In genomic region chr7:1103789-1104513, GRCh38 we compare ENCODE assay signal across 15 cellular contexts. TPM values are rescaled to one million over a fixed set of nuclear protein-coding genes. Genes with fewer than 3 reads are reported as not detected.
A peak's percentile ranks its signal among the peaks of the same experiment; 100 is the strongest.
DNase-seq lines count a peak whose midpoint lies in the region; ATAC-seq and TF ChIP-seq lines count a peak whose summit lies in the region.
"Had no signal": no experiment of that assay in that cellular context is flagged by ENCODE, and none has a peak within 500 bp of the region (broad histone marks: within the 10 kb centered on the region; RNA-seq: fewer than 3 reads in every experiment).

No MANE protein-coding gene starts in this region.

- H3K9me3 Mint-ChIP-seq in activated T-cell treated with anti-CD3 and anti-CD28 coated beads, Interleukin-2, amount 50 U/mL, for 72 hours: no peaks in the 10 kb centered on the region
- no peaks in the 10 kb centered on the region for H3K9me3 Mint-ChIP-seq in effector memory CD8-positive, alpha-beta T cell
- H3K9me3 Mint-ChIP-seq: endodermal cell had no signal

- H3K4ac ChIP-seq in IMR-90 (ENCODE audit: low read depth, low read length): no peak overlapping the region

- no peaks in the 10 kb centered on the region for H3K27me3 Mint-ChIP-seq in activated T-cell treated with anti-CD3 and anti-CD28 coated beads, Interleukin-2, amount 50 U/mL, for 72 hours (ENCODE audit: low read depth)
- no peaks in the 10 kb centered on the region for H3K27me3 Mint-ChIP-seq in effector memory CD8-positive, alpha-beta T cell

- no peak overlapping the region for H3K56ac ChIP-seq in IMR-90 (ENCODE audit: extremely low read depth, insufficient read depth, low read length)

- H3K9me1 ChIP-seq in IMR-90 (ENCODE audit: insufficient read depth, low read length): no peaks in the 10 kb centered on the region; the same call in 1 of the 2 replicates

- no peak for TF ChIP-seq CTCF in IMR-90 (conservative IDR thresholded peaks at IDR 0.05; ENCODE audit: low read depth, low read length)
- no peak for TF ChIP-seq CTCF in stomach (IDR thresholded peaks at IDR 0.05)

- H3K27ac ChIP-seq in IMR-90 (ENCODE audit: insufficient read depth, low read length): no peak overlapping the region
- peak overlapping the region; percentile 69 to 79 (median 75) for H3K27ac ChIP-seq in stomach
- H3K27ac ChIP-seq: SJSA1, tibial artery had no signal

- no peak for TF ChIP-seq RAD21 in IMR-90 (IDR thresholded peaks at IDR 0.05; ENCODE audit: low read length)

- peak in 1 of 2 donors; percentile 15 for DNase-seq in activated T-cell treated with anti-CD3 and anti-CD28 coated beads, Interleukin-2, amount 50 U/mL, for 72 hours
- DNase-seq in activated T-cell treated with anti-CD3 and anti-CD28 coated beads for 4 hours (no peak), IMR-90 (no peak), stomach (no peak), HCEC 1CT (no peak)
- no peak for DNase-seq in effector memory CD8-positive, alpha-beta T cell
- DNase-seq in stimulated activated CD4-positive, alpha-beta T cell treated with anti-CD3 and anti-CD28 coated beads, Interleukin-4, amount 100 ng/mL, for 4 hours: no peak
- DNase-seq in stimulated activated CD4-positive, alpha-beta T cell treated with anti-CD3 and anti-CD28 coated beads, Interleukin-4, amount 100 ng/mL, for 1 hour: no peak
- DNase-seq: endodermal cell; islet precursor cell; KG1; NCI-H187 treated with DMSO at 0.1 percent for 48 hours; NK-92 treated with Interleukin-12 subunit alpha and Interleukin-12 subunit beta, amount 100 ng/mL, for 24 hours; tibial artery had no signal

- peaks cover 2% of the 10 kb centered on the region; the same call in 1 of the 2 replicates for H3K4me1 ChIP-seq in IMR-90 (ENCODE audit: control insufficient read depth, insufficient read depth, low read length)
- peaks cover 42 to 74% (median 52%) of the 10 kb centered on the region in 4 donors for H3K4me1 ChIP-seq in stomach
- H3K4me1 ChIP-seq: SJSA1 had no signal

- no peak overlapping the region for H4K5ac ChIP-seq in IMR-90 (ENCODE audit: low read depth, low read length)

- dilution Hi-C loops in IMR-90 (cut with HindIII; ENCODE audit: low sequenced_read_pairs, unreplicated experiment): no loop called here

- TF ChIP-seq POLR2A in IMR-90 (IDR thresholded peaks at IDR 0.05; ENCODE audit: low read depth, low read length): no peak
- TF ChIP-seq POLR2A in stomach (IDR thresholded peaks at IDR 0.05): no peak

- no peak overlapping the region for H4K8ac ChIP-seq in IMR-90 (ENCODE audit: low read depth in 2 of 2, low read length in 2 of 2)

- peak overlapping the region; percentile 64 to 77 for H3K4me3 Mint-ChIP-seq in activated T-cell treated with anti-CD3 and anti-CD28 coated beads, Interleukin-2, amount 50 U/mL, for 72 hours
- peak overlapping the region; percentile 79 to 81 for H3K4me3 Mint-ChIP-seq in effector memory CD8-positive, alpha-beta T cell
- H3K4me3 Mint-ChIP-seq: endodermal cell had no signal

- H3K36me3 ChIP-seq in IMR-90 (ENCODE audit: control insufficient read depth, insufficient read depth, low read length): no peaks in the 10 kb centered on the region
- no peaks in the 10 kb centered on the region for H3K36me3 ChIP-seq in stomach
- H3K36me3 ChIP-seq: SJSA1, tibial artery had no signal

- POLR2A ChIA-PET in IMR-90 (lab: Charles Lee; ENCODE audit: unreplicated experiment): interaction anchor here (0.5 kb wide), 1 partner anchor 1242 kb away, joined by 3 read pairs; no protein-coding TSS in a partner anchor

- H3K79me1 ChIP-seq in IMR-90 (ENCODE audit: low read depth in 1 of 2, low read length in 2 of 2): peaks cover 8 to 23% of the 10 kb centered on the region in 2 experiments; a peak in 2 of 4 replicates

- H3K4me1 Mint-ChIP-seq in activated T-cell treated with anti-CD3 and anti-CD28 coated beads, Interleukin-2, amount 50 U/mL, for 72 hours (ENCODE audit: low read depth): peaks cover 39% of the 10 kb centered on the region
- peaks cover 9 to 11% of the 10 kb centered on the region in 2 donors for H3K4me1 Mint-ChIP-seq in effector memory CD8-positive, alpha-beta T cell (ENCODE audit: low read depth in 2 of 2)
- H3K4me1 Mint-ChIP-seq: endodermal cell had no signal

- WGBS in IMR-90 (ENCODE audit: extremely low coverage in 2 of 2, insufficient read length in 1 of 2), 2 experiments: 97% methylated on average over 13 of the region's 21 CpGs; no CpG with 5 or more reads in 1 of the 2 experiments
- WGBS in stomach, 5 donors: 67 to 83% (median 80%) methylated on average over 15 to 21 of the region's 21 CpGs

- TF ChIP-seq EP300 in stomach (IDR thresholded peaks at IDR 0.05): no peak

- CTCF ChIA-PET in IMR-90 (lab: Yijun Ruan, JAX): no interaction called here

- BruUV-seq in IMR-90 (replicated peaks; lab: Mats Ljungman, UMichigan): no TSS peak

- no peak overlapping the region for H2AK9ac ChIP-seq in IMR-90 (replicated peaks; ENCODE audit: low read depth, low read length, poor library complexity)

- H3K9me3 ChIP-seq in IMR-90 (ENCODE audit: control insufficient read depth, insufficient read depth, low read length) (no peaks in the 10 kb centered on the region), stomach (no peaks in the 10 kb centered on the region)
- H3K9me3 ChIP-seq: SJSA1, tibial artery had no signal

- in situ Hi-C loops in IMR-90 (cut with MboI; ENCODE audit: low sequenced_read_pairs): no loop called here

- H4K91ac ChIP-seq in IMR-90 (ENCODE audit: insufficient read depth, low read depth, low read length): no peak overlapping the region

- H2BK15ac ChIP-seq in IMR-90 (ENCODE audit: low read depth, low read length): no peak overlapping the region

- H2AK5ac ChIP-seq in IMR-90 (ENCODE audit: low read depth, low read length): peak overlapping the region; percentile 8; the same call in 1 of the 2 replicates

- H3K23ac ChIP-seq in IMR-90 (ENCODE audit: low read depth, low read length): no peak overlapping the region

- no peak overlapping the region for H2BK120ac ChIP-seq in IMR-90 (ENCODE audit: low read depth, low read length)

- peak; percentile 14 to 26 for ATAC-seq in activated T-cell treated with anti-CD3 and anti-CD28 coated beads, Interleukin-2, amount 50 U/mL, for 72 hours (replicated peaks in 1 of 2)
- ATAC-seq in IMR-90 (ENCODE audit: low read depth): no peak
- ATAC-seq in effector memory CD8-positive, alpha-beta T cell (replicated peaks): peak; percentile 19

- no peak overlapping the region for H2AFZ ChIP-seq in IMR-90 (replicated peaks; ENCODE audit: low read length, poor library complexity)

- H3K36me3 Mint-ChIP-seq in activated T-cell treated with anti-CD3 and anti-CD28 coated beads, Interleukin-2, amount 50 U/mL, for 72 hours (ENCODE audit: insufficient read depth in 2 of 2): no peaks in the 10 kb centered on the region
- H3K36me3 Mint-ChIP-seq in effector memory CD8-positive, alpha-beta T cell (ENCODE audit: insufficient read depth): peaks cover under 1% of the 10 kb centered on the region

- peaks cover 7% of the 10 kb centered on the region; the same call in 1 of the 2 replicates for H4K20me1 ChIP-seq in IMR-90 (ENCODE audit: insufficient read depth, low read length)

- H3K27ac Mint-ChIP-seq in activated T-cell treated with anti-CD3 and anti-CD28 coated beads, Interleukin-2, amount 50 U/mL, for 72 hours: no peak overlapping the region
- peak overlapping the region; percentile 46 to 77 for H3K27ac Mint-ChIP-seq in effector memory CD8-positive, alpha-beta T cell

- no peak overlapping the region for H3K4me2 ChIP-seq in IMR-90 (ENCODE audit: low read depth, low read length)

- intact Hi-C loops in IMR-90 (cut with micrococcal nuclease) (no loop called here), stomach (cut with DNase I; ENCODE audit: low total_unique reads) (no loop called here)

- no peak overlapping the region for H3K18ac ChIP-seq in IMR-90 (ENCODE audit: low read depth, low read length)

- H2BK5ac ChIP-seq in IMR-90 (ENCODE audit: low read depth, low read length, poor library complexity, severe bottlenecking): no peak overlapping the region

- no peak overlapping the region for H3K4me3 ChIP-seq in IMR-90 (ENCODE audit: insufficient read depth, low read depth, low read length)
- peak overlapping the region in 1 of 4 donors; percentile 19 for H3K4me3 ChIP-seq in stomach
- H3K4me3 ChIP-seq: SJSA1, tibial artery had no signal

- H3K9ac ChIP-seq in IMR-90 (ENCODE audit: low read depth, low read length): no peak overlapping the region

- no peak overlapping the region for H3K14ac ChIP-seq in IMR-90 (replicated peaks; ENCODE audit: low read depth, low read length)

- H3K27me3 ChIP-seq in IMR-90 (ENCODE audit: control insufficient read depth, insufficient read depth, low read length) (no peaks in the 10 kb centered on the region), stomach (no peaks in the 10 kb centered on the region)
- H3K27me3 ChIP-seq: SJSA1, tibial artery had no signal

- H2BK20ac ChIP-seq in IMR-90 (ENCODE audit: low read depth, low read length): no peak overlapping the region

TF ChIP-seq in IMR-90, 13 proteins besides CTCF, POLR2A, EP300 and RAD21 (continues in another document):
- TF ChIP-seq CEBPB (IDR thresholded peaks at IDR 0.05; ENCODE audit: low read depth, low read length): no peak
- no peak for TF ChIP-seq MXI1 (IDR thresholded peaks at IDR 0.05; ENCODE audit: borderline replicate concordance, low read depth, low read length)
- TF ChIP-seq MAFK (IDR thresholded peaks at IDR 0.05; ENCODE audit: low read depth, low read length): no peak

RNA-seq across cellular contexts. Expression of gene GPER1, which starts 16.0 kb away (rescaled TPM):
- under 1 TPM; 0.24 to 0.56 TPM for total RNA-seq in activated T-cell treated with anti-CD3 and anti-CD28 coated beads, Interleukin-2, amount 50 U/mL, for 72 hours
- total RNA-seq in IMR-90 (2012; rRNA removed) (2.0 and 2.2 TPM in 2 replicates), stomach (10 to 100 TPM in 2 of 5 donors, 1 to 10 TPM in 1, under 1 TPM in 1, not detected in 1; 0.58 to 18.3 (median 9.7) TPM)
- polyA plus RNA-seq in IMR-90 (2012; rRNA removed) (5.8 and 6.3 TPM in 2 replicates), stomach (10 to 100 TPM; 21.9 to 31.2 (median 26.0) TPM)
- 3.5 and 8.8 TPM in 2 replicates for polyA plus RNA-seq in IMR-90 (2012; cell fraction: cytosol; rRNA removed)
- polyA plus RNA-seq in IMR-90 (2012; cell fraction: nucleus; rRNA removed; ENCODE audit: low replicate concordance): 10.8 and 20.8 TPM in 2 replicates
- total RNA-seq: SJSA1 had no signal

RNA-seq across cellular contexts. Expression of gene ZFAND2A, which starts 56.0 kb away (rescaled TPM):
- total RNA-seq in activated T-cell treated with anti-CD3 and anti-CD28 coated beads, Interleukin-2, amount 50 U/mL, for 72 hours: 10 to 100 TPM; 62.2 to 71.3 TPM
- total RNA-seq in IMR-90 (2012; rRNA removed) (9.4 and 11.8 TPM in 2 replicates), stomach (10 to 100 TPM in 4 of 5 donors, under 1 TPM in 1; 0.89 to 44.9 (median 20.2) TPM)
- polyA plus RNA-seq in IMR-90 (2012; rRNA removed) (25.9 and 28.7 TPM in 2 replicates), stomach (10 to 100 TPM; 37.4 to 93.6 (median 53.1) TPM)
- polyA plus RNA-seq in IMR-90 (2012; cell fraction: cytosol; rRNA removed): 15.0 and 19.7 TPM in 2 replicates
- polyA plus RNA-seq in IMR-90 (2012; cell fraction: nucleus; rRNA removed; ENCODE audit: low replicate concordance): 21.7 and 58.1 TPM in 2 replicates

RNA-seq across cellular contexts. Expression of gene GPR146, which starts 59.6 kb away (rescaled TPM):
- 1 to 10 TPM in 1 of 2 donors, under 1 TPM in 1; 0.91 to 2.7 TPM for total RNA-seq in activated T-cell treated with anti-CD3 and anti-CD28 coated beads, Interleukin-2, amount 50 U/mL, for 72 hours
- total RNA-seq in IMR-90 (2012; rRNA removed) (0.83 and 2.2 TPM in 2 replicates), stomach (10 to 100 TPM in 1 of 5 donors, 1 to 10 TPM in 4; 2.0 to 13.6 (median 4.4) TPM)
- polyA plus RNA-seq in IMR-90 (2012; rRNA removed) (2.5 and 3.4 TPM in 2 replicates), stomach (10 to 100 TPM in 2 of 3 donors, 1 to 10 TPM in 1; 6.4 to 14.6 (median 10.8) TPM)
- polyA plus RNA-seq in IMR-90 (2012; cell fraction: cytosol; rRNA removed): 1.9 and 8.1 TPM in 2 replicates
- 4.5 and 7.4 TPM in 2 replicates for polyA plus RNA-seq in IMR-90 (2012; cell fraction: nucleus; rRNA removed; ENCODE audit: low replicate concordance)
